In genomic region chr9:3271157-3271556, GRCh38 we compare ENCODE assay signal across 19 cellular contexts.
DNase-seq lines count a peak whose midpoint lies in the region; ATAC-seq, FAIRE-seq and TF ChIP-seq lines count a peak whose summit lies in the region.
"Had no signal": no experiment of that assay in that cellular context is flagged by ENCODE, and none has a peak within 500 bp of the region (broad histone marks: within the 10 kb centered on the region; RNA-seq: fewer than 3 reads in every experiment).

No MANE protein-coding gene starts in this region.

- POLR2A ChIA-PET in HepG2 (lab: Yijun Ruan, JAX) (no interaction called here), K562 (lab: Yijun Ruan, JAX) (interaction anchor here (0.6 to 1.1 kb wide), 2 partner anchors 11 to 386 kb away, joined by 3 read pairs; no protein-coding TSS in a partner anchor)
- POLR2A ChIA-PET in CD4-positive, alpha-beta T cell (lab: Charles Lee), result no interaction called here

- ATAC-seq in HepG2 (no peak), right lobe of liver (no peak), K562 (no peak)
- ATAC-seq in CD4-positive, alpha-beta T cell (ENCODE audit: poor library complexity), result no peak
- ATAC-seq: A549 had no signal

- TF ChIP-seq RAD21 in HepG2 (CRISPR knock-in tag; IDR thresholded peaks at IDR 0.05) (no peak), K562 (CRISPR knock-in tag; conservative IDR thresholded peaks at IDR 0.05 in 1 of 2, IDR thresholded peaks at IDR 0.05 in 1 of 2) (no peak)

- peaks cover 17% of the 10 kb centered on the region for H3K36me3 Mint-ChIP-seq in neural progenitor cell
- peaks cover 87% of the 10 kb centered on the region for H3K36me3 Mint-ChIP-seq in CD4-positive, alpha-beta T cell (ENCODE audit: low read depth)

- no peaks in the 10 kb centered on the region for H3K9me3 Mint-ChIP-seq in neural progenitor cell
- no peaks in the 10 kb centered on the region for H3K9me3 Mint-ChIP-seq in CD4-positive, alpha-beta T cell
- H3K9me3 Mint-ChIP-seq: CD4-positive, alpha-beta memory T cell had no signal

- H3K9ac ChIP-seq in HepG2 (ENCODE audit: insufficient read depth, low read depth, low read length) (no peak overlapping the region), K562 (ENCODE audit: insufficient read depth in 1 of 2, low read depth in 2 of 2, low read length in 2 of 2) (no peak overlapping the region), neural progenitor cell (no peak overlapping the region)
- H3K9ac ChIP-seq: BLaER1 treated with 17β-estradiol and CSF1 and Interleukin-3, amounts not matched to agents 10 nM and 100 nM had no signal

- DNase-seq in HepG2 (ENCODE audit: low spot score), result no peak
- DNase-seq in right lobe of liver, result no peak
- no peak for DNase-seq in K562 (ENCODE audit: extremely low read depth in 1 of 4, low spot score in 3 of 4)
- DNase-seq in neural progenitor cell (ENCODE audit: low spot score), result no peak
- no peak for DNase-seq in DMS153 (lab: John Stamatoyannopoulos, UW)
- DNase-seq in CD4-positive, alpha-beta T cell, result no peak
- DNase-seq: AML-193; CD4-positive, alpha-beta memory T cell; CD8-positive, alpha-beta memory T cell; DMS 273 treated with DMSO at 0.1 percent for 48 hours; DMS79 treated with DMSO at 0.1 percent for 48 hours; GF-D8 had no signal

- no peak overlapping the region for H2AFZ ChIP-seq in HepG2 (ENCODE audit: low read length)
- H2AFZ ChIP-seq in K562 (ENCODE audit: low read depth, low read length), result no peak overlapping the region
- H2AFZ ChIP-seq in neural progenitor cell (replicated peaks), result no peak overlapping the region

- no peaks in the 10 kb centered on the region for H3K27me3 ChIP-seq in HepG2 (ENCODE audit: control insufficient read depth in 1 of 2, insufficient read depth in 2 of 2, low read length in 2 of 2)
- no peaks in the 10 kb centered on the region for H3K27me3 ChIP-seq in right lobe of liver
- H3K27me3 ChIP-seq in K562 (ENCODE audit: control insufficient read depth in 2 of 2, insufficient read depth in 2 of 2, low read length in 2 of 2), result no peaks in the 10 kb centered on the region
- H3K27me3 ChIP-seq in neural progenitor cell, result no peaks in the 10 kb centered on the region
- H3K27me3 ChIP-seq in CD4-positive, alpha-beta T cell (ENCODE audit: control insufficient read depth, insufficient read depth, low read length), result no peaks in the 10 kb centered on the region
- H3K27me3 ChIP-seq: BLaER1 treated with 17β-estradiol and CSF1 and Interleukin-3, amounts not matched to agents 10 nM and 100 nM had no signal

- no TSS peak for BruUV-seq in HepG2 (replicated peaks; lab: Mats Ljungman, UMichigan)
- BruUV-seq in K562 (replicated peaks; lab: Mats Ljungman, UMichigan), result no TSS peak

- no peak for TF ChIP-seq CTCF in HepG2 (CRISPR knock-in tag; IDR thresholded peaks at IDR 0.05)
- TF ChIP-seq CTCF in right lobe of liver (IDR thresholded peaks at IDR 0.05), result no peak
- TF ChIP-seq CTCF in K562 (IDR thresholded peaks at IDR 0.05 in 2 of 3, conservative IDR thresholded peaks at IDR 0.05 in 1 of 3; ENCODE audit: insufficient read depth in 2 of 3, low read depth in 1 of 3, low read length in 3 of 3), result no peak
- TF ChIP-seq CTCF in neural progenitor cell (IDR thresholded peaks at IDR 0.05), result no peak
- no peak for TF ChIP-seq CTCF in CD4-positive, alpha-beta T cell (IDR thresholded peaks at IDR 0.05)

- CTCF ChIA-PET in HepG2 (lab: Yijun Ruan, JAX; ENCODE audit: low intra/inter-chr PET ratio, low total read pairs), result no interaction called here
- CTCF ChIA-PET in K562 (lab: Yijun Ruan, JAX; ENCODE audit: low intra/inter-chr PET ratio), result no interaction called here
- CTCF ChIA-PET in CD4-positive, alpha-beta T cell (lab: Charles Lee), result no interaction called here

- no peak overlapping the region for H3K27ac ChIP-seq in HepG2 (ENCODE audit: extremely low read length, insufficient read depth, low read length)
- no peak overlapping the region for H3K27ac ChIP-seq in right lobe of liver
- H3K27ac ChIP-seq in K562 (ENCODE audit: extremely low read depth, low read depth, low read length), result no peak overlapping the region
- H3K27ac ChIP-seq in neural progenitor cell, result peak overlapping the region; percentile 19
- no peak overlapping the region for H3K27ac ChIP-seq in CD4-positive, alpha-beta T cell (ENCODE audit: low read depth, low read length)
- H3K27ac ChIP-seq: 22Rv1; A549; BLaER1 treated with 17β-estradiol and CSF1 and Interleukin-3, amounts not matched to agents 10 nM and 100 nM; C4-2B had no signal

- H3K27ac Mint-ChIP-seq in neural progenitor cell, result no peak overlapping the region
- H3K27ac Mint-ChIP-seq in CD4-positive, alpha-beta T cell, result no peak overlapping the region
- H3K27ac Mint-ChIP-seq: B cell; CD4-positive, alpha-beta memory T cell had no signal

- H4K20me1 ChIP-seq in HepG2 (ENCODE audit: insufficient read depth, low read length), result no peaks in the 10 kb centered on the region
- no peaks in the 10 kb centered on the region for H4K20me1 ChIP-seq in K562 (replicated peaks; ENCODE audit: control insufficient read depth, insufficient read depth, low read length)
- no peaks in the 10 kb centered on the region for H4K20me1 ChIP-seq in neural progenitor cell (ENCODE audit: low read depth)
- H4K20me1 ChIP-seq: BLaER1 treated with 17β-estradiol and CSF1 and Interleukin-3, amounts not matched to agents 10 nM and 100 nM had no signal

- no peak for TF ChIP-seq EP300 in HepG2 (IDR thresholded peaks at IDR 0.05; ENCODE audit: low read depth in 2 of 2, low read length in 2 of 2)
- no peak for TF ChIP-seq EP300 in HepG2 (CRISPR knock-in tag; IDR thresholded peaks at IDR 0.05; ENCODE audit: borderline replicate concordance)
- TF ChIP-seq EP300 in K562 (IDR thresholded peaks at IDR 0.05; ENCODE audit: low read length), result no peak

- H3K9me1 ChIP-seq in K562 (ENCODE audit: control insufficient read depth, insufficient read depth, low read length), result no peaks in the 10 kb centered on the region

- peaks cover 16% of the 10 kb centered on the region for H3F3A ChIP-seq in neural progenitor cell (ENCODE audit: low read depth)

- H3K4me2 ChIP-seq in HepG2 (ENCODE audit: low read depth, low read length), result no peak overlapping the region
- no peak overlapping the region for H3K4me2 ChIP-seq in K562 (ENCODE audit: insufficient read depth, low read length)
- H3K4me2 ChIP-seq in neural progenitor cell, result no peak overlapping the region
- H3K4me2 ChIP-seq: A549; BLaER1 treated with 17β-estradiol and CSF1 and Interleukin-3, amounts not matched to agents 10 nM and 100 nM had no signal

- no peak overlapping the region for H3K4me3 Mint-ChIP-seq in neural progenitor cell
- H3K4me3 Mint-ChIP-seq in CD4-positive, alpha-beta T cell, result no peak overlapping the region
- H3K4me3 Mint-ChIP-seq: B cell; CD4-positive, alpha-beta memory T cell; CD8-positive, alpha-beta memory T cell had no signal

- H3K4me1 ChIP-seq in HepG2 (ENCODE audit: insufficient read depth, low read length) (no peaks in the 10 kb centered on the region), right lobe of liver (no peaks in the 10 kb centered on the region), K562 (replicated peaks in 1 of 2; ENCODE audit: control insufficient read depth in 2 of 2, insufficient read depth in 2 of 2, low read length in 2 of 2) (no peaks in the 10 kb centered on the region), neural progenitor cell (peaks cover 20% of the 10 kb centered on the region)
- H3K4me1 ChIP-seq: A549 had no signal

- no peaks in the 10 kb centered on the region for H3K27me3 Mint-ChIP-seq in neural progenitor cell (ENCODE audit: insufficient read depth, low read depth)
- H3K27me3 Mint-ChIP-seq in CD4-positive, alpha-beta T cell, result no peaks in the 10 kb centered on the region
- H3K27me3 Mint-ChIP-seq: B cell; CD4-positive, alpha-beta memory T cell; CD8-positive, alpha-beta memory T cell had no signal

- H3K4me3 ChIP-seq in HepG2 (replicated peaks in 1 of 3; ENCODE audit: insufficient read depth in 1 of 3, low read depth in 2 of 3, low read length in 3 of 3) (no peak overlapping the region), right lobe of liver (no peak overlapping the region), K562 (no peak overlapping the region), neural progenitor cell (no peak overlapping the region)
- H3K4me3 ChIP-seq: A549; BLaER1 treated with 17β-estradiol and CSF1 and Interleukin-3, amounts not matched to agents 10 nM and 100 nM had no signal

- FAIRE-seq in HepG2 (lab: Jason Lieb, UNC) (no peak), K562 (lab: Jason Lieb, UNC) (no peak)
- FAIRE-seq: A549, G401.6, GM12891 had no signal

- H3K36me3 ChIP-seq in HepG2 (replicated peaks in 1 of 2; ENCODE audit: control insufficient read depth in 1 of 2, insufficient read depth in 2 of 2, low read length in 2 of 2) (0 out of 5 replicates have a peak, but pooled peaks cover 0 to 3% of the 10 kb centered on the region in 2 experiments), right lobe of liver (no peaks in the 10 kb centered on the region), K562 (ENCODE audit: control insufficient read depth, insufficient read depth, low read length) (no peaks in the 10 kb centered on the region), neural progenitor cell (peaks cover 19% of the 10 kb centered on the region)

- H3K9me3 ChIP-seq in HepG2 (ENCODE audit: low read length), result no peaks in the 10 kb centered on the region
- H3K9me3 ChIP-seq in right lobe of liver, result no peaks in the 10 kb centered on the region
- no peaks in the 10 kb centered on the region for H3K9me3 ChIP-seq in K562 (replicated peaks; ENCODE audit: control insufficient read depth, insufficient read depth, low read depth, low read length)
- H3K9me3 ChIP-seq in neural progenitor cell (ENCODE audit: low read depth), result no peaks in the 10 kb centered on the region
- no peaks in the 10 kb centered on the region for H3K9me3 ChIP-seq in CD4-positive, alpha-beta T cell (ENCODE audit: control insufficient read depth, low read length)
- H3K9me3 ChIP-seq: A549 had no signal

- no peak for TF ChIP-seq POLR2A in HepG2 (IDR thresholded peaks at IDR 0.05; ENCODE audit: insufficient read depth in 1 of 2, low read depth in 2 of 2, low read length in 2 of 2)
- TF ChIP-seq POLR2A in right lobe of liver (IDR thresholded peaks at IDR 0.05), result no peak
- no peak for TF ChIP-seq POLR2A in K562 (conservative IDR thresholded peaks at IDR 0.05)

- H3K79me2 ChIP-seq in HepG2 (ENCODE audit: insufficient read depth, low read length) (no peaks in the 10 kb centered on the region), K562 (ENCODE audit: control insufficient read depth, insufficient read depth, low read length) (no peaks in the 10 kb centered on the region), neural progenitor cell (ENCODE audit: low read depth) (no peaks in the 10 kb centered on the region)

- 100% methylated on average over 1 of the region's 1 CpG for WGBS in HepG2 (ENCODE audit: low lambda C conversion rate)
- WGBS in right lobe of liver (ENCODE audit: insufficient coverage, low coverage, low lambda C conversion rate, missing lambda C conversion rate), result 93% methylated on average over 1 of the region's 1 CpG
- 70% methylated on average over 1 of the region's 1 CpG for WGBS in K562 (ENCODE audit: insufficient coverage, low coverage, missing lambda C conversion rate)

- H3K4me1 Mint-ChIP-seq in neural progenitor cell, result no peaks in the 10 kb centered on the region
- H3K4me1 Mint-ChIP-seq in CD4-positive, alpha-beta T cell (ENCODE audit: low read depth), result no peaks in the 10 kb centered on the region
- H3K4me1 Mint-ChIP-seq: B cell; CD4-positive, alpha-beta memory T cell; CD8-positive, alpha-beta memory T cell had no signal

- in situ Hi-C loops in HepG2 (cut with HindIII; ENCODE audit: extremely low pct_ligation_motif_present, low pct_unique_long_range_greater_than_20kb) (no loop called here), K562 (cut with MboI) (no loop called here)

- intact Hi-C loops in HepG2 (cut with micrococcal nuclease; ENCODE audit: unreplicated experiment) (no loop called here), right lobe of liver (cut with DNase I) (no loop called here), K562 (cut with micrococcal nuclease) (no loop called here)
- intact Hi-C loops in CD4-positive, alpha-beta T cell (cut with DNase I, micrococcal nuclease), result no loop called here

Comparison
In these comparisons a context has a peak if more than half of its experiments do, and no peak if none do; other contexts are left out.
1. Of the 241 proteins assayed by ChIP-seq in both HepG2 and K562: peak only in HepG2: SRSF9; only in K562: none; in both: HNRNPK; in neither: 239.